ENCODE assay signal across 11 cellular contexts in the genomic region with DNA sequence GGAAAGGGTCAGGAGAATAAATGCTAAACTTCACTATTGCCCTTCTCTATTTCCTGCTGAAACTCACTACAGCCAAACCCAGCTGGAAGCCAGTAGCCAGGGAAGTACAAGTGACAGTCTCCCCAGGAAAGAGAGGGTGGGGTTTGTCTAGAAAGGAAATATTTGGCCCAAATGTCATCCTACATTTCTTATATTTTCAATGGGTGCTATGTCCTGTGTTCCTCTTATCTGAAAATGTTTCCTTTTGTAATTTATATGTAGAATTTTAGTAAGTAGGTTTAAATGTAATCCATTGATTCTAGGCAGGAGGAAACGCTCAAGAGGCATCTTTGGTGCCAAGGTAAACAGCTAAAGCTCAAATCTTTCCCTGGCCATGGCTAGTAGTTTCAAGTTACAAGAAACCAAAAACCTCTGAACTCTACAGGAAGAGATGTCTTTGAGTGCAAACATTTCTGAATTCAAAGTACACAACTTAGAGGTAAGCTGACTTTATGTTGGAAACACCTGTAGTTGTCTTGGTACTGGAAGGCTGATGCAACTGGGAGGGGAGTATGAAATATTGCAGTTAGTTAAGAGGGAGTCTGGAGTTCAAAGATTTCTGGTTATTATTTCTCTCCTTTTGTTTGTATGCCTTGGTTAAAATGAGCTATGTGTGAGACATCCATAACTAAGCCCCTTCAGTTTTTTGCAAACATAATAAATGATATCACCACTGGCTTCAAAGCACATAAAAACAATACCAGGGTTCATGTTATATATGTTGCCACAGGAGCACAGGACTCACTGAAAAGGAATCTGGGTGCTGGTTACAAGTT.
A peak's percentile ranks its signal among the peaks of the same experiment; 100 is the strongest.
DNase-seq lines count a peak whose midpoint lies in the region; ATAC-seq lines count a peak whose summit lies in the region.
"Had no signal": no experiment of that assay in that cellular context is flagged by ENCODE, and none has a peak within 500 bp of the region (broad histone marks: within the 10 kb centered on the region; RNA-seq: fewer than 3 reads in every experiment).

No MANE protein-coding gene starts in this region.

- no peaks in the 10 kb centered on the region for H3K27me3 ChIP-seq in adipocyte (replicated peaks; ENCODE audit: control insufficient read depth, insufficient read depth, low read length)

- no peak overlapping the region for H3K9ac ChIP-seq in adipocyte (ENCODE audit: low read length)

- DNase-seq in COR-L47 (lab: John Stamatoyannopoulos, UW): peak; percentile 80
- DNase-seq in NCI-H1417 (lab: John Stamatoyannopoulos, UW): peak in 2 of 3 experiments; percentile 1 to 71
- DNase-seq in adipocyte (ENCODE audit: low read depth): peak; percentile 70
- DNase-seq in left kidney (ENCODE audit: low read depth, low spot score): peak; percentile 36
- no peak for DNase-seq in posterior vena cava (ENCODE audit: low spot score)
- no peak for DNase-seq in occipital lobe (lab: John Stamatoyannopoulos, UW)
- DNase-seq: activated gamma-delta T cell treated with Interleukin-2 at 50 U/mL for 16 hours, glutamatergic neuron, nephron progenitor cell had no signal

- intact Hi-C loops in posterior vena cava (cut with DNase I): no loop called here

- no peak overlapping the region for H3K4me3 ChIP-seq in adipocyte (ENCODE audit: low read length)

- no peaks in the 10 kb centered on the region for H3K9me3 ChIP-seq in adipocyte (ENCODE audit: control insufficient read depth, low read length)

- no peak for ATAC-seq in HG02759 (IDR thresholded peaks at IDR 0.05; ENCODE audit: unreplicated experiment)
- ATAC-seq in GM21367 (IDR thresholded peaks at IDR 0.05; ENCODE audit: unreplicated experiment): no peak

- peaks cover 4% of the 10 kb centered on the region for H3K4me1 ChIP-seq in adipocyte (ENCODE audit: control insufficient read depth, insufficient read depth, low read length)

- no peaks in the 10 kb centered on the region for H3K36me3 ChIP-seq in adipocyte (ENCODE audit: control insufficient read depth, insufficient read depth, low read length, severe bottlenecking)

Comparison
In these comparisons a context has a peak if more than half of its experiments do, and no peak if none do; other contexts are left out.
1. DNase-seq: peak in COR-L47 (single experiment), NCI-H1417 (2 of 3), adipocyte (single experiment) and left kidney (single experiment); none in posterior vena cava (single experiment) and occipital lobe (single experiment).